In genomic region chr15:70763950-70764730, GRCh38 we compare ENCODE assay signal across 8 cellular contexts. TPM values are rescaled to one million over a fixed set of nuclear protein-coding genes. Genes with fewer than 3 reads are reported as not detected.
DNase-seq lines count a peak whose midpoint lies in the region; ATAC-seq, FAIRE-seq and TF ChIP-seq lines count a peak whose summit lies in the region.

No MANE protein-coding gene starts in this region.

- H3K27me3 Mint-ChIP-seq in CD4-positive, CD25-positive, alpha-beta regulatory T cell: peaks cover 67% of the 10 kb centered on the region

- H3K27ac Mint-ChIP-seq in CD4-positive, CD25-positive, alpha-beta regulatory T cell: no peak overlapping the region

- H3K27me3 ChIP-seq in CD4-positive, CD25-positive, alpha-beta regulatory T cell (ENCODE audit: control insufficient read depth, insufficient read depth, low read length): peaks cover 39% of the 10 kb centered on the region
- no peaks in the 10 kb centered on the region for H3K27me3 ChIP-seq in Panc1 (ENCODE audit: control insufficient read depth, insufficient read depth, low read length)
- H3K27me3 ChIP-seq in endothelial cell of umbilical vein (ENCODE audit: control insufficient read depth in 2 of 2, insufficient read depth in 2 of 2, low read length in 2 of 2): no peaks in the 10 kb centered on the region
- peaks cover 0 to 34% (median 0%) of the 10 kb centered on the region in 3 experiments for H3K27me3 ChIP-seq in neuronal stem cell (ENCODE audit: control insufficient read depth in 3 of 3, insufficient read depth in 3 of 3, low read depth in 1 of 3, low read length in 3 of 3)

- H3K4ac ChIP-seq in neuronal stem cell (ENCODE audit: low read length): no peak overlapping the region

- in situ Hi-C loops in Panc1 (cut with HindIII; ENCODE audit: low pct_unique_long_range_greater_than_20kb, low sequenced_read_pairs): no loop called here

- H4K91ac ChIP-seq in neuronal stem cell (ENCODE audit: low read depth, low read length, poor library complexity): no peak overlapping the region

- intact Hi-C loops in Panc1 (cut with micrococcal nuclease; ENCODE audit: unreplicated experiment): loop anchor here (5.0 kb wide), 1 partner anchor 48 kb away; no protein-coding TSS in a partner anchor
- intact Hi-C loops in endothelial cell of umbilical vein (cut with micrococcal nuclease): loop anchor here (1.0 to 2.0 kb wide), 6 partner anchors 31 to 665 kb away; partner anchors contain the start of genes LRRC49 and THAP10

- H3K4me2 ChIP-seq in endothelial cell of umbilical vein (ENCODE audit: insufficient read depth, low read length) (peak overlapping the region; percentile 98), neuronal stem cell (ENCODE audit: insufficient read depth, low read length, poor library complexity, severe bottlenecking) (peak overlapping the region; percentile 86)

- no peak for ATAC-seq in CD4-positive, CD25-positive, alpha-beta regulatory T cell (ENCODE audit: low read depth in 2 of 2)
- ATAC-seq in Panc1 (no peak), GM21528 (IDR thresholded peaks at IDR 0.05; ENCODE audit: low FRiP score, unreplicated experiment) (no peak)

- FAIRE-seq in endothelial cell of umbilical vein (lab: Jason Lieb, UNC): no peak

- H4K8ac ChIP-seq in neuronal stem cell (ENCODE audit: low read depth, low read length): no peak overlapping the region

- H3K9ac ChIP-seq in endothelial cell of umbilical vein (replicated peaks; ENCODE audit: extremely low read depth, insufficient read depth, low read length) (peak overlapping the region; percentile 59), neuronal stem cell (ENCODE audit: low read depth, low read length, poor library complexity) (no peak overlapping the region)

- H2BK15ac ChIP-seq in neuronal stem cell (ENCODE audit: low read length): no peak overlapping the region

- H2BK120ac ChIP-seq in neuronal stem cell (ENCODE audit: low read depth, low read length): no peak overlapping the region

- H3K4me3 Mint-ChIP-seq in CD4-positive, CD25-positive, alpha-beta regulatory T cell: peak overlapping the region; percentile 22 to 84 (median 77)

- no peak for TF ChIP-seq CTCF in Panc1 (IDR thresholded peaks at IDR 0.05)
- TF ChIP-seq CTCF in endothelial cell of umbilical vein (IDR thresholded peaks at IDR 0.05; ENCODE audit: extremely low read depth in 1 of 2, insufficient read depth in 1 of 2, low read depth in 1 of 2, low read length in 2 of 2): no peak

- H3K36me3 Mint-ChIP-seq in CD4-positive, CD25-positive, alpha-beta regulatory T cell: no peaks in the 10 kb centered on the region

- no peak overlapping the region for H2BK5ac ChIP-seq in neuronal stem cell (ENCODE audit: low read length)

- H3K18ac ChIP-seq in neuronal stem cell (ENCODE audit: low read length): peak overlapping the region; percentile 77

- no peaks in the 10 kb centered on the region for H3K9me3 ChIP-seq in CD4-positive, CD25-positive, alpha-beta regulatory T cell (ENCODE audit: control insufficient read depth in 2 of 2, low read length in 2 of 2)
- H3K9me3 ChIP-seq in Panc1 (ENCODE audit: control insufficient read depth, insufficient read depth, low read depth, low read length) (no peaks in the 10 kb centered on the region), endothelial cell of umbilical vein (replicated peaks; ENCODE audit: control insufficient read depth, insufficient read depth, low read length) (no peaks in the 10 kb centered on the region), neuronal stem cell (replicated peaks in 1 of 2; ENCODE audit: control insufficient read depth in 2 of 2, insufficient read depth in 1 of 2, low read depth in 1 of 2, low read length in 2 of 2) (no peaks in the 10 kb centered on the region)

- TSS peak; percentile 99 for BruUV-seq in Panc1 (replicated peaks; lab: Mats Ljungman, UMichigan)
- TSS peak; percentile 69 for BruUV-seq in endothelial cell of umbilical vein (replicated peaks; lab: Mats Ljungman, UMichigan)

- DNase-seq in CD4-positive, CD25-positive, alpha-beta regulatory T cell: peak in 1 of 3 donors; percentile 5
- DNase-seq in Panc1 (ENCODE audit: low read depth, low spot score): no peak
- no peak for DNase-seq in endothelial cell of umbilical vein (ENCODE audit: low read depth, low spot score)
- no peak for DNase-seq in neuronal stem cell (ENCODE audit: low spot score)
- DNase-seq in retina: no peak
- no peak for DNase-seq in HuH-7.5 (ENCODE audit: low spot score)
- no peak for DNase-seq in stimulated activated CD4-positive, alpha-beta T cell treated with anti-CD3 and anti-CD28 coated beads, Interleukin-4, amount 100 ng/mL, for 1 hour

- H3K23ac ChIP-seq in neuronal stem cell (ENCODE audit: low read depth, low read length, poor library complexity): no peak overlapping the region

- no peak overlapping the region for H2BK12ac ChIP-seq in neuronal stem cell (ENCODE audit: low read length)

- no peaks in the 10 kb centered on the region for H3K36me3 ChIP-seq in CD4-positive, CD25-positive, alpha-beta regulatory T cell (ENCODE audit: control insufficient read depth, insufficient read depth, low read length)
- peaks cover 5% of the 10 kb centered on the region for H3K36me3 ChIP-seq in Panc1 (ENCODE audit: control insufficient read depth, insufficient read depth, low read length)
- no peaks in the 10 kb centered on the region for H3K36me3 ChIP-seq in endothelial cell of umbilical vein (ENCODE audit: control insufficient read depth in 2 of 2, extremely low read depth in 1 of 2, insufficient read depth in 2 of 2, low read length in 2 of 2)
- H3K36me3 ChIP-seq in neuronal stem cell (replicated peaks in 1 of 2; ENCODE audit: control insufficient read depth in 2 of 2, insufficient read depth in 2 of 2, low read length in 2 of 2): no peaks in the 10 kb centered on the region

- H3K9me1 ChIP-seq in endothelial cell of umbilical vein (replicated peaks; ENCODE audit: control insufficient read depth, extremely low read depth, insufficient read depth, low read length): no peaks in the 10 kb centered on the region

- peaks cover 5 to 20% (median 12%) of the 10 kb centered on the region in 4 donors for H3K4me1 Mint-ChIP-seq in CD4-positive, CD25-positive, alpha-beta regulatory T cell

- H3K27ac ChIP-seq in CD4-positive, CD25-positive, alpha-beta regulatory T cell (ENCODE audit: insufficient read depth, low read length, poor library complexity, severe bottlenecking): no peak overlapping the region
- H3K27ac ChIP-seq in Panc1 (ENCODE audit: low read length) (peak overlapping the region; percentile 100), endothelial cell of umbilical vein (ENCODE audit: insufficient read depth, low read depth, low read length) (peak overlapping the region; percentile 48), neuronal stem cell (replicated peaks; ENCODE audit: low read length) (peak overlapping the region; percentile 83)

- CTCF ChIA-PET in Panc1 (lab: Charles Lee): interaction anchor here (0.6 to 0.9 kb wide), 2 partner anchors 48 to 1035 kb away, joined by 3 to 13 read pairs; no protein-coding TSS in a partner anchor
- CTCF ChIA-PET in endothelial cell of umbilical vein (lab: Charles Lee): interaction anchor here (0.7 to 1.7 kb wide), 5 partner anchors 20 to 47 kb away, joined by 3 to 10 read pairs (median 4); no protein-coding TSS in a partner anchor

- H3K9me3 Mint-ChIP-seq in CD4-positive, CD25-positive, alpha-beta regulatory T cell: peaks cover 0 to 4% (median 0%) of the 10 kb centered on the region in 7 donors

- no peak for TF ChIP-seq POLR2A in endothelial cell of umbilical vein (IDR thresholded peaks at IDR 0.05; ENCODE audit: low read depth, low read length)

- WGBS in neuronal stem cell (ENCODE audit: extremely low coverage in 2 of 2, insufficient read length in 2 of 2, insufficient replicate concordance in 1 of 2), 2 donors: no CpG with 5 or more reads among the region's 17 CpGs

- no peaks in the 10 kb centered on the region for H4K20me1 ChIP-seq in endothelial cell of umbilical vein (replicated peaks; ENCODE audit: control insufficient read depth, extremely low read depth, insufficient read depth, low read length)

- dilution Hi-C loops in endothelial cell of umbilical vein (cut with MboI; ENCODE audit: extremely low pct_ligation_motif_present, low sequenced_read_pairs): no loop called here

- peaks cover 5% of the 10 kb centered on the region for H3K79me1 ChIP-seq in neuronal stem cell (ENCODE audit: low read depth, low read length)

- peaks cover 38% of the 10 kb centered on the region for H3K79me2 ChIP-seq in endothelial cell of umbilical vein (ENCODE audit: control insufficient read depth, insufficient read depth, low read length)

- H3K14ac ChIP-seq in neuronal stem cell (ENCODE audit: low read length): no peak overlapping the region

- H3K4me1 ChIP-seq in CD4-positive, CD25-positive, alpha-beta regulatory T cell (ENCODE audit: control insufficient read depth, insufficient read depth, low read length, poor library complexity, severe bottlenecking): peaks cover 15% of the 10 kb centered on the region
- H3K4me1 ChIP-seq in Panc1 (ENCODE audit: control insufficient read depth, insufficient read depth, low read length) (peaks cover 40% of the 10 kb centered on the region), endothelial cell of umbilical vein (ENCODE audit: control insufficient read depth, extremely low read depth, insufficient read depth, low read length) (peaks cover 32% of the 10 kb centered on the region), neuronal stem cell (ENCODE audit: control insufficient read depth in 2 of 2, insufficient read depth in 1 of 2, low read depth in 1 of 2, low read length in 2 of 2) (peaks cover 3 to 6% of the 10 kb centered on the region in 2 donors)

- POLR2A ChIA-PET in Panc1 (lab: Charles Lee) (interaction anchor here (0.8 to 1.2 kb wide), 2 partner anchors 47 to 48 kb away, joined by 3 to 16 read pairs; no protein-coding TSS in a partner anchor), endothelial cell of umbilical vein (lab: Charles Lee) (interaction anchor here (0.6 kb wide), 1 partner anchor 42 kb away, joined by 3 read pairs; no protein-coding TSS in a partner anchor)

- peak overlapping the region; percentile 85 for H2AFZ ChIP-seq in endothelial cell of umbilical vein (ENCODE audit: low read depth, low read length)
- peak overlapping the region; percentile 100 for H2AFZ ChIP-seq in neuronal stem cell (ENCODE audit: low read length)

- no peak overlapping the region for H3K4me3 ChIP-seq in CD4-positive, CD25-positive, alpha-beta regulatory T cell (ENCODE audit: low read depth, low read length)
- peak overlapping the region; percentile 93 for H3K4me3 ChIP-seq in Panc1 (ENCODE audit: low read depth in 2 of 2, low read length in 2 of 2)
- H3K4me3 ChIP-seq in endothelial cell of umbilical vein (replicated peaks in 1 of 3; ENCODE audit: insufficient read depth in 1 of 3, low read depth in 1 of 3, low read length in 3 of 3): peak overlapping the region; percentile 71 to 90 (median 89)
- H3K4me3 ChIP-seq in neuronal stem cell (ENCODE audit: low read length in 2 of 2): peak overlapping the region; percentile 72 to 88

- no peak overlapping the region for H2AK5ac ChIP-seq in neuronal stem cell (ENCODE audit: low read depth, low read length)

RNA-seq across cellular contexts. Expression of gene UACA, which starts 0.8 kb away (rescaled TPM):
- not detected for total RNA-seq in CD4-positive, CD25-positive, alpha-beta regulatory T cell
- polyA plus RNA-seq in CD4-positive, CD25-positive, alpha-beta regulatory T cell: under 1 TPM in 1 of 4 donors, not detected in 3; 0.47 TPM
- 303 TPM for total RNA-seq in Panc1 (2021; ENCODE audit: unreplicated experiment)
- polyA plus RNA-seq in Panc1 (2012; ENCODE audit: insufficient read length): 124 TPM
- 270 and 292 TPM in 2 replicates for total RNA-seq in endothelial cell of umbilical vein
- polyA plus RNA-seq in endothelial cell of umbilical vein: 167 and 219 TPM in 2 replicates
- 80.1 and 99.7 TPM in 2 replicates for polyA plus RNA-seq in endothelial cell of umbilical vein (2011; cell fraction: cytosol; rRNA removed)
- 468 and 497 TPM in 2 replicates for polyA plus RNA-seq in endothelial cell of umbilical vein (2011; cell fraction: nucleus; rRNA removed)
- 81.1 and 104 TPM in 2 replicates for polyA plus RNA-seq in endothelial cell of umbilical vein (2012)
- polyA minus RNA-seq in endothelial cell of umbilical vein: 784 and 840 TPM in 2 replicates
- 17.6 TPM for polyA minus RNA-seq in endothelial cell of umbilical vein (2011; cell fraction: cytosol; rRNA and poly(A)+ RNA removed)
- 795 and 1,008 TPM in 2 replicates for polyA minus RNA-seq in endothelial cell of umbilical vein (2011; cell fraction: nucleus; rRNA and poly(A)+ RNA removed)
- polyA plus RNA-seq in neuronal stem cell (2013, experiment 1 of 2): 24.5 TPM
- 26.6 TPM for polyA plus RNA-seq in neuronal stem cell (2013, experiment 2 of 2)

Comparison
In these comparisons a context has a peak if more than half of its experiments do, and no peak if none do; other contexts are left out.
1. RNA of gene UACA, which starts 0.8 kb away (total RNA-seq): 303 TPM in Panc1 (single experiment) and 270 to 292 TPM in endothelial cell of umbilical vein; not detected in CD4-positive, CD25-positive, alpha-beta regulatory T cell (single experiment); every median in the first group is over 100 times any median in the second.